8 cellular contexts compared by ENCODE assay signal in the genomic region with DNA sequence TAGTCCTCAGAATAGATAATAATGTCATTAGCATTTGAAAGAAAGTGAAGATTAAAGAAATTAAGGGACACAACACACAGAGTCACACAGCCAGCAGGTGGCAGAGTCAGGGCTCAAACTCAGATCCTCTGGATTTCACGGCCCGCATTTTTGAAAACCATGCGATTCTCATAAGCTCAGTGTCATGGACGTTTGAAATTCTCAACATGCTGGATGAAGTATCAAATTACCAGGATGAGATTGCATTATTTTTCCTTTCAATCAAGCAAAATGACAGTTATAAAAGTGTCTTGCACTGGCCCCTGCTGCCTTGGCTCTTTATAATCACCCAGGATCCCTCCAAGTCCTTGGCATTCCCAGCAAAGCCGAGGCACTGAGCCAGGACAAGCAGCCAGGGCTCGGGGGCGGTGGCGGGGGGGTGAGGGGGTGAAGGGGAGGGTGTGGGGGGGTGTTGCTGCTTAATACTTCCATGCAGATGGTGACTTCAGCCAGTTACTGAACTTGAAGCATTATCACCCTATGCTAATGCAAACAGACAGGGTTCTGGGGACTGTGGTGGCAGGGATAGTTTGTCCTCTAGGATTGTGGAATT. TPM values are rescaled to one million over a fixed set of nuclear protein-coding genes. Genes with fewer than 3 reads are reported as not detected.
DNase-seq lines count a peak whose midpoint lies in the region; ATAC-seq, FAIRE-seq and TF ChIP-seq lines count a peak whose summit lies in the region.

No MANE protein-coding gene starts in this region.

- intact Hi-C loops in right cardiac atrium (cut with DNase I) = loop anchor here in 3 of 4 donors (5.0 to 10.0 kb wide), 2 partner anchors 125 to 277 kb away; no protein-coding TSS in a partner anchor

- no peaks in the 10 kb centered on the region for H3K27me3 ChIP-seq in KMS-11 (ENCODE audit: insufficient read depth, low read depth)
- H3K27me3 ChIP-seq in right cardiac atrium (ENCODE audit: control insufficient read depth, insufficient read depth) = no peaks in the 10 kb centered on the region
- peaks cover 12% of the 10 kb centered on the region for H3K27me3 ChIP-seq in skeletal muscle satellite cell (ENCODE audit: control insufficient read depth, insufficient read depth, low read length)

- DNase-seq in D721Med (ENCODE audit: insufficient read length, low spot score) (peak; percentile 36), T-helper 1 cell (peak; percentile 12 to 47 (median 25)), amniotic stem cell (lab: John Stamatoyannopoulos, UW) (peak; percentile 71), right cardiac atrium (peak; percentile 78 to 89 (median 88))

- ATAC-seq in right cardiac atrium = peak; percentile 91
- ATAC-seq in HG02973 (IDR thresholded peaks at IDR 0.05; ENCODE audit: unreplicated experiment) = no peak
- no peak for ATAC-seq in HG03095 (IDR thresholded peaks at IDR 0.05; ENCODE audit: unreplicated experiment)

- no peak for FAIRE-seq in D721Med (lab: Jason Lieb, UNC)

- no peak overlapping the region for H3K9ac ChIP-seq in KMS-11
- no peak overlapping the region for H3K9ac ChIP-seq in skeletal muscle satellite cell (ENCODE audit: low read depth, low read length)

- TF ChIP-seq CTCF in D721Med (IDR thresholded peaks at IDR 0.05; ENCODE audit: insufficient read depth, missing control alignments) = peak; percentile 58
- peak; percentile 45; the same call in 1 of the 2 replicates for TF ChIP-seq CTCF in KMS-11 (conservative IDR thresholded peaks at IDR 0.05; ENCODE audit: low read depth, low read length)

- H2AFZ ChIP-seq in KMS-11 (ENCODE audit: low read depth) = no peak overlapping the region

- H3K4me3 ChIP-seq in KMS-11 (IDR thresholded peaks at IDR 0.05; ENCODE audit: insufficient read depth, low read depth, low read length) = no peak overlapping the region
- peak overlapping the region; percentile 38 for H3K4me3 ChIP-seq in right cardiac atrium (ENCODE audit: low read length)
- H3K4me3 ChIP-seq in skeletal muscle satellite cell (ENCODE audit: low read length) = no peak overlapping the region

- no peaks in the 10 kb centered on the region for H3K36me3 ChIP-seq in KMS-11 (ENCODE audit: insufficient read depth)
- H3K36me3 ChIP-seq in skeletal muscle satellite cell (ENCODE audit: insufficient read depth, low read length) = no peaks in the 10 kb centered on the region

- H3K4me2 ChIP-seq in KMS-11 (no peak overlapping the region), skeletal muscle satellite cell (ENCODE audit: low read length) (peak overlapping the region; percentile 37)

- no peaks in the 10 kb centered on the region for H3K79me2 ChIP-seq in KMS-11 (ENCODE audit: insufficient read depth, low read depth)

- H3K27ac ChIP-seq in KMS-11 = no peak overlapping the region
- H3K27ac ChIP-seq in right cardiac atrium (ENCODE audit: low read length) = no peak overlapping the region

- H3K9me3 ChIP-seq in right cardiac atrium (ENCODE audit: control insufficient read depth, low read length) = no peaks in the 10 kb centered on the region
- no peaks in the 10 kb centered on the region for H3K9me3 ChIP-seq in skeletal muscle satellite cell (replicated peaks; ENCODE audit: low read length)

- no peaks in the 10 kb centered on the region for H3K4me1 ChIP-seq in KMS-11 (ENCODE audit: low read depth, poor library complexity, severe bottlenecking)
- no peaks in the 10 kb centered on the region for H3K4me1 ChIP-seq in right cardiac atrium (ENCODE audit: control insufficient read depth, insufficient read depth, low read length)
- no peaks in the 10 kb centered on the region for H3K4me1 ChIP-seq in skeletal muscle satellite cell (ENCODE audit: control insufficient read depth, insufficient read depth, low read length)

- H4K20me1 ChIP-seq in KMS-11 (ENCODE audit: insufficient read depth) = no peaks in the 10 kb centered on the region

- 4% methylated on average over 8 of the region's 8 CpGs for WGBS in right cardiac atrium

RNA-seq across cellular contexts. Expression of gene BMERB1, which starts 6.6 kb away (rescaled TPM):
- 10 to 100 TPM; 54.7 to 74.7 (median 60.8) TPM for total RNA-seq in right cardiac atrium
- 36.9 TPM for polyA plus RNA-seq in right cardiac atrium
- 27.4 and 32.1 TPM in 2 replicates for total RNA-seq in skeletal muscle satellite cell (2012; rRNA removed)

RNA-seq across cellular contexts. Expression of gene MPV17L, which starts 32.2 kb away (rescaled TPM):
- total RNA-seq in right cardiac atrium = 10 to 100 TPM in 1 of 4 donors, 1 to 10 TPM in 3; 7.2 to 10.3 (median 9.0) TPM
- polyA plus RNA-seq in right cardiac atrium = 7.3 TPM
- total RNA-seq in skeletal muscle satellite cell (2012; rRNA removed) = 0.66 and 0.76 TPM in 2 replicates

RNA-seq across cellular contexts. Expression of gene NPIPA5, which starts 49.6 kb away (rescaled TPM):
- total RNA-seq in right cardiac atrium = 10 to 100 TPM in 1 of 4 donors, 1 to 10 TPM in 3; 5.0 to 18.5 (median 6.7) TPM
- 16.5 TPM for polyA plus RNA-seq in right cardiac atrium
- 2.5 and 5.2 TPM in 2 replicates for total RNA-seq in skeletal muscle satellite cell (2012; rRNA removed)

Comparison
In these comparisons a context has a peak if more than half of its experiments do, and no peak if none do; other contexts are left out.
1. DNase-seq: peak in every context shown above with its lines; median percentile 88 in right cardiac atrium; 71 in amniotic stem cell; 36 in D721Med; 25 in T-helper 1 cell.
2. ATAC-seq: peak in right cardiac atrium (2 of 2); none in HG02973 (single experiment) and HG03095 (single experiment).